Comparison of ENCODE assay signal across 1 cellular context in the genomic region with DNA sequence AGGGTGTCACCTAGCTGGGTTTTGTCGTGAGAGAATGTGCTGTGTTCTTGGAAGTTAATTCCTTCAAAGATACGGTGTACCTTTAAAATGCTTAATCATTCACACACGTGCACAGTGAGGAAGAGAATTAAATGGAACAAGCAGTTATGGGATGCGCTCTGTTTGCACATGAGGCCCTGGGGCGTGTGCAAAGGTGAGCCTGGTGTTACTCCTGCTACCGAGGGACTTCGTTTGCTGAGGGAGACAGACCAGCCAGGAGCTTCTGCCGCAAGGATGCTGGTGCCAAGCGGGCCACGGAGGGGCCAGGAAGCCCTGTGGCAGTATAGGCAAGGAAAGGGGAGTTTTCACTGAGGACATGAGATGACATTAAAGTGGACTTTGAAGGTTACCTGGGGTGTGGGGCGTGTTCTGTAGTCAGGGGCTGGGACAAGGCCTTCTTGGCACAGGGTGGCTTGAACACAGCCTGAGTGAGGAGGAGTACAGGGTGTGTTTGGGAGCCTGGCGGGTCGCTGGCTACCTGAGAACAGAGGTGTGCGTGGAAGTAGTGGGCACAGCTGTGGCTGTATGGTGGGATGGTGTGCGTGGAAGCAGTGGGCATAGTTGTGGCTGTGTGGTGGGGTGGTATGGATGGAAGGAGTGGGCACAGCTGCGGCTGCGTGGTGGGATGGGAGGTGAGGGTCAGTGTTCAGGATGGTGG.
A peak's percentile ranks its signal among the peaks of the same experiment; 100 is the strongest.
TF ChIP-seq lines count a peak whose summit lies in the region.

No MANE protein-coding gene starts in this region.

TF ChIP-seq in HEK293, 187 proteins besides CTCF, POLR2A, EP300 and RAD21 (continued from another document):
- TF ChIP-seq, protein P1, sequence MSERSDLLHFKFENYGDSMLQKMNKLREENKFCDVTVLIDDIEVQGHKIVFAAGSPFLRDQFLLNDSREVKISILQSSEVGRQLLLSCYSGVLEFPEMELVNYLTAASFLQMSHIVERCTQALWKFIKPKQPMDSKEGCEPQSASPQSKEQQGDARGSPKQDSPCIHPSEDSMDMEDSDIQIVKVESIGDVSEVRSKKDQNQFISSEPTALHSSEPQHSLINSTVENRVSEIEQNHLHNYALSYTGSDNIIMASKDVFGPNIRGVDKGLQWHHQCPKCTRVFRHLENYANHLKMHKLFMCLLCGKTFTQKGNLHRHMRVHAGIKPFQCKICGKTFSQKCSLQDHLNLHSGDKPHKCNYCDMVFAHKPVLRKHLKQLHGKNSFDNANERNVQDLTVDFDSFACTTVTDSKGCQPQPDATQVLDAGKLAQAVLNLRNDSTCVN (tag by site-specific recombination; optimal IDR thresholded peaks at IDR 0.05), result peak; percentile 19
- TF ChIP-seq ZNF184 (tag by site-specific recombination; IDR thresholded peaks at IDR 0.05), result no peak
- TF ChIP-seq ZBTB1 (tag by site-specific recombination; IDR thresholded peaks at IDR 0.05), result no peak
- TF ChIP-seq ZBTB21 (tag by site-specific recombination; IDR thresholded peaks at IDR 0.05), result no peak
- no peak for TF ChIP-seq ZNF341 (tag by site-specific recombination; IDR thresholded peaks at IDR 0.05; ENCODE audit: low read depth)
- TF ChIP-seq KLF16 (tag by site-specific recombination; IDR thresholded peaks at IDR 0.05), result no peak
- peak; percentile 24; the same call in 1 of the 2 replicates for TF ChIP-seq ZFHX2 (tag by site-specific recombination; conservative IDR thresholded peaks at IDR 0.05)
